In the genomic region with DNA sequence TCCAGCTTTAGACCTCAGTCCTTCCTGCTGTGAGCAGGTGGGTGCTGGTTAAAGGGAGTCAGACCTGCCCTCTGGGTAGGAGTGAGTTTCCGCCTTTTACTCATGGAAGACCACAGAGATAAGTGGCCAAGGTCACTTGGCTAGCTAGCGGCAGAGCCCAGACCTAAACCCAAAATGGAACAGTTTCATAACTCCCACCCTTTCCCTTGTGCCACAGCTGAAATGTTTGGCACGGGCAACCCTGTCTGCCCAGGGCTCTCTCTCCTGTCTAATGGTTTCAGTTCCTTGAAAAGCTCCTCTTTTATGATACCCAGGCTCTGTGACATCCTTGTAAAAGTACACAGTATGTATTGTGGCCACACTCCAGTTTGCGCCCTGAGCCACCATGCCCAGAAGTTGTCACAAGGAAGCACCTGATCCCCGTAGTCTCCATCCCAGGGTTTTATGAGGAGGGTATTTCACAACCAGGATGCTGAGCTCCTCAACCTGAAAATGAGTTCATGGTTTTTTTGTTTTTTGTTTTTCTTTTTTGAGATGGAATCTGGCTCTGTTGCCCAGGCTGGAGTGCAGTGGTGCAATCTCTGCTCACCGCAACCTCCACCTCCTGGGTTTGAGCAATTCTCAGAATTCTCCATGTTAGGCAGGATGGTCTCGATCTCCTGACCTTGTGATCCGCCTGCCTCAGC, we compare ENCODE assay signal across 17 cellular contexts. TPM values are rescaled to one million over a fixed set of nuclear protein-coding genes. Genes with fewer than 3 reads are reported as not detected.
DNase-seq lines count a peak whose midpoint lies in the region; ATAC-seq and TF ChIP-seq lines count a peak whose summit lies in the region.
"Had no signal": no experiment of that assay in that cellular context is flagged by ENCODE, and none has a peak within 500 bp of the region (broad histone marks: within the 10 kb centered on the region; RNA-seq: fewer than 3 reads in every experiment).

No MANE protein-coding gene starts in this region.

- H3K27me3 Mint-ChIP-seq in type B pancreatic cell, result peaks cover 7% of the 10 kb centered on the region

- no peaks in the 10 kb centered on the region for H3K79me2 ChIP-seq in DOHH2 (ENCODE audit: control insufficient read depth, low read length)
- H3K79me2 ChIP-seq: hepatocyte had no signal

- intact Hi-C loops in mucosa of descending colon (cut with DNase I, micrococcal nuclease), result no loop called here

- no peaks in the 10 kb centered on the region for H3K36me3 Mint-ChIP-seq in type B pancreatic cell

- peak; percentile 92 for ATAC-seq in mucosa of descending colon
- ATAC-seq in GM18858 (IDR thresholded peaks at IDR 0.05; ENCODE audit: unreplicated experiment), result no peak
- ATAC-seq: left lung had no signal

- H3K4me1 ChIP-seq in DOHH2 (ENCODE audit: control insufficient read depth, low read length) (peaks cover 11% of the 10 kb centered on the region), mucosa of descending colon (ENCODE audit: low read depth) (no peaks in the 10 kb centered on the region)

- H3K9me3 Mint-ChIP-seq in type B pancreatic cell, result no peaks in the 10 kb centered on the region
- H3K9me3 Mint-ChIP-seq: HFFc6 had no signal

- no peaks in the 10 kb centered on the region for H3K9me2 ChIP-seq in DOHH2 (replicated peaks; ENCODE audit: control insufficient read depth, low read length)

- no peaks in the 10 kb centered on the region for H3F3A ChIP-seq in DOHH2 (ENCODE audit: control insufficient read depth, insufficient read depth)

- peaks cover 14% of the 10 kb centered on the region for H3K27me3 ChIP-seq in DOHH2 (ENCODE audit: control insufficient read depth, low read length)
- H3K27me3 ChIP-seq: hepatocyte, left lung, testis had no signal

- TF ChIP-seq CTCF in DOHH2 (IDR thresholded peaks at IDR 0.05; ENCODE audit: low read depth, low read length, poor library complexity, severe bottlenecking), result no peak
- no peak for TF ChIP-seq CTCF in LNCaP clone FGC (IDR thresholded peaks at IDR 0.05; ENCODE audit: control insufficient read depth, extremely low read depth, insufficient read depth)
- TF ChIP-seq CTCF in VCaP (conservative IDR thresholded peaks at IDR 0.05), result no peak
- TF ChIP-seq CTCF in mucosa of descending colon (IDR thresholded peaks at IDR 0.05), result no peak
- no peak for TF ChIP-seq CTCF in type B pancreatic cell (conservative IDR thresholded peaks at IDR 0.05)

- DNase-seq in LNCaP clone FGC (ENCODE audit: low read depth) (peak; percentile 95), mucosa of descending colon (peak in 2 of 3 donors; percentile 55 to 66), type B pancreatic cell (ENCODE audit: extremely low spot score, unreplicated experiment) (no peak), hippocampal formation (lab: John Stamatoyannopoulos, UW) (no peak)
- DNase-seq: activated CD4-positive, CD25-positive, alpha-beta regulatory T cell treated with anti-CD3 and anti-CD28 coated beads, Interleukin-2, amount 50 U/mL, for 72 hours; activated effector memory CD4-positive, alpha-beta T cell treated with Interleukin-2 at 50 U/mL for 16 hours; HFFc6; left lung; NCI-H1417 treated with DMSO at 0.1 percent for 48 hours; NCI-H69; testis had no signal

- H3K4me3 ChIP-seq in DOHH2 (ENCODE audit: low read length) (no peak overlapping the region), LNCaP clone FGC (ENCODE audit: low read depth, low read length) (no peak overlapping the region), mucosa of descending colon (no peak overlapping the region)
- H3K4me3 ChIP-seq: hepatocyte, left lung, skin epidermis, testis had no signal

- H3K27ac ChIP-seq in DOHH2 (ENCODE audit: low read depth, low read length), result no peak overlapping the region
- H3K27ac ChIP-seq in VCaP, result peak overlapping the region; percentile 93
- H3K27ac ChIP-seq: hepatocyte, left lung, testis had no signal

- no peaks in the 10 kb centered on the region for H3K9me3 ChIP-seq in DOHH2 (ENCODE audit: control insufficient read depth, insufficient read depth, low read length)
- no peaks in the 10 kb centered on the region for H3K9me3 ChIP-seq in mucosa of descending colon
- H3K9me3 ChIP-seq: left lung, testis had no signal

- H3K4me1 Mint-ChIP-seq in type B pancreatic cell (ENCODE audit: unreplicated experiment), result peaks cover 8% of the 10 kb centered on the region

- H3K36me3 ChIP-seq in DOHH2 (ENCODE audit: control insufficient read depth, low read length) (no peaks in the 10 kb centered on the region), mucosa of descending colon (ENCODE audit: low read depth) (no peaks in the 10 kb centered on the region)
- H3K36me3 ChIP-seq: left lung had no signal

- no peaks in the 10 kb centered on the region for H4K20me1 ChIP-seq in DOHH2 (ENCODE audit: control insufficient read depth, insufficient read depth, low read depth, low read length)

- no peak overlapping the region for H3K4me3 Mint-ChIP-seq in type B pancreatic cell
- H3K4me3 Mint-ChIP-seq: HFFc6 had no signal

- H3K27ac Mint-ChIP-seq in type B pancreatic cell, result no peak overlapping the region
- H3K27ac Mint-ChIP-seq: HFFc6 had no signal

- H3K4me2 ChIP-seq in DOHH2 (ENCODE audit: low read length), result 0 out of 2 replicates have a peak overlapping the region, but pooled peaks have one; percentile 2
- H3K4me2 ChIP-seq: hepatocyte had no signal

RNA-seq across cellular contexts. Expression of a gene that starts 5.1 kb away (rescaled TPM):
- total RNA-seq in mucosa of descending colon (10 to 100 TPM in 2 of 3 donors, 1 to 10 TPM in 1; 2.1 to 17.2 (median 13.4) TPM), type B pancreatic cell (ENCODE audit: low replicate concordance) (0.36 and 0.48 TPM in 2 replicates)
- total RNA-seq: hepatocyte, HFFc6, HT1080 had no signal

RNA-seq across cellular contexts. Expression of a gene that starts 36.2 kb away (rescaled TPM):
- total RNA-seq in mucosa of descending colon (10 to 100 TPM; 40.3 to 43.1 (median 42.1) TPM), type B pancreatic cell (ENCODE audit: low replicate concordance) (9.0 and 13.4 TPM in 2 replicates)

Comparison
In these comparisons a context has a peak if more than half of its experiments do, and no peak if none do; other contexts are left out.
1. DNase-seq: peak in LNCaP clone FGC (single experiment) and mucosa of descending colon (2 of 3); none in type B pancreatic cell (single experiment) and hippocampal formation (0 of 2).